Comparison of ENCODE assay signal across 14 cellular contexts in the genomic region with DNA sequence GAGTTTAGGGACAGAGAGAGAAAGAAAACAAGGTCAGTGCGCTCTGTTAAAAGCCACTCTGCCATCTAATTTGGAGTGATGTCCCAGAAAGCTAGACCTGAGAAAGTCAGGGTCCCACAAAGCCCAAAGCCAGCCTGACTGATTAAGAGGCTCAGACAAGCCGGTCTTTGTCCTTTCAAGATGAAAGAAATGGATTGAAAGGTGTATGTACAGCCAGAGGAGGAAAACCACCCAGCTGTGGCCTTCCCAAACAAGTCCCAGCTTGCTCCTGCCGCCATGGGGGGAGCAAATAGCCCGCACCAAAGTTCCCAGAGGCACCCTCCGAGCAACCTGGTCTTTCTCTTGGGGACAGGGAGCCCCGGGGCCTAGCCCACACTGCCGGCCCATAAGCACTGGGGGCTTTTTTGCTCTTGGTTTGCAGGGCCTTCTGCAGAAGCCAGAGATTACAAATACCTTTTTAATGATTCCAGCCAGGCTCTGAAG. TPM values are rescaled to one million over a fixed set of nuclear protein-coding genes. Genes with fewer than 3 reads are reported as not detected.
DNase-seq lines count a peak whose midpoint lies in the region; ATAC-seq and TF ChIP-seq lines count a peak whose summit lies in the region.
"Had no signal": no experiment of that assay in that cellular context is flagged by ENCODE, and none has a peak within 500 bp of the region (broad histone marks: within the 10 kb centered on the region; RNA-seq: fewer than 3 reads in every experiment).

No MANE protein-coding gene starts in this region.

- peak in 1 of 3 donors; percentile 14 for DNase-seq in right cardiac atrium
- no peak for DNase-seq in Right ventricle myocardium superior
- DNase-seq in WTC11 (ENCODE audit: low spot score) = no peak
- peak; percentile 13 for DNase-seq in kidney glomerular epithelial cell (lab: John Stamatoyannopoulos, UW)
- DNase-seq in type B pancreatic cell (ENCODE audit: extremely low spot score, unreplicated experiment) = no peak
- no peak for DNase-seq in activated effector memory CD4-positive, alpha-beta T cell treated with Interleukin-2 at 50 U/mL for 16 hours
- DNase-seq in foreskin fibroblast = no peak
- DNase-seq in activated T-helper 1 cell treated with anti-CD3 and anti-CD28 coated beads, Interleukin-12 subunit alpha, Interleukin-12 subunit beta, Interleukin-2, Interleukin-4 antibody, amounts not matched to agents 30 ng/mL and 10 ng/mL and 1 ng/mL, durations not matched to agents 14 hours and 24 hours and 36 hours (ENCODE audit: low spot score) = no peak
- DNase-seq: activated T-cell treated with anti-CD3 and anti-CD28 coated beads, Interleukin-2, amount 50 U/mL, for 72 hours; NCI-H2029; SIG-M5; stimulated activated CD4-positive, alpha-beta T cell treated with anti-CD3 and anti-CD28 coated beads, Interleukin-4, amount 100 ng/mL, for 1 hour; tibial artery had no signal

- peak overlapping the region; percentile 71 for H3K27ac ChIP-seq in right cardiac atrium (ENCODE audit: low read length)
- H3K27ac ChIP-seq: tibial artery had no signal

- POLR2A ChIA-PET in WTC11 (lab: Charles Lee) = no interaction called here

- WGBS in right cardiac atrium = 52% methylated on average over 7 of the region's 7 CpGs

- H3K27ac Mint-ChIP-seq in WTC11 (peak overlapping the region; percentile 87), type B pancreatic cell (peak overlapping the region; percentile 83)
- H3K27ac Mint-ChIP-seq in activated T-helper 1 cell treated with anti-CD3 and anti-CD28 coated beads, Interleukin-12 subunit alpha, Interleukin-12 subunit beta, Interleukin-2, Interleukin-4 antibody, amounts not matched to agents 30 ng/mL and 10 ng/mL and 1 ng/mL, durations not matched to agents 14 hours and 24 hours and 36 hours = no peak overlapping the region
- H3K27ac Mint-ChIP-seq: activated T-cell treated with anti-CD3 and anti-CD28 coated beads, Interleukin-2, amount 50 U/mL, for 72 hours had no signal

- H3K27me3 Mint-ChIP-seq in WTC11 (ENCODE audit: low read depth) (peaks cover 85% of the 10 kb centered on the region), type B pancreatic cell (peaks cover 13% of the 10 kb centered on the region)
- H3K27me3 Mint-ChIP-seq in activated T-helper 1 cell treated with anti-CD3 and anti-CD28 coated beads, Interleukin-12 subunit alpha, Interleukin-12 subunit beta, Interleukin-2, Interleukin-4 antibody, amounts not matched to agents 30 ng/mL and 10 ng/mL and 1 ng/mL, durations not matched to agents 14 hours and 24 hours and 36 hours (ENCODE audit: insufficient read depth) = peaks cover 76% of the 10 kb centered on the region

- H3K36me3 Mint-ChIP-seq in WTC11 (no peaks in the 10 kb centered on the region), type B pancreatic cell (no peaks in the 10 kb centered on the region)
- no peaks in the 10 kb centered on the region for H3K36me3 Mint-ChIP-seq in activated T-helper 1 cell treated with anti-CD3 and anti-CD28 coated beads, Interleukin-12 subunit alpha, Interleukin-12 subunit beta, Interleukin-2, Interleukin-4 antibody, amounts not matched to agents 30 ng/mL and 10 ng/mL and 1 ng/mL, durations not matched to agents 14 hours and 24 hours and 36 hours (ENCODE audit: low read depth)

- no peaks in the 10 kb centered on the region for H3K27me3 ChIP-seq in right cardiac atrium (ENCODE audit: control insufficient read depth, insufficient read depth)

- H3K9me3 ChIP-seq in right cardiac atrium (ENCODE audit: control insufficient read depth, low read length) = no peaks in the 10 kb centered on the region
- H3K9me3 ChIP-seq: tibial artery had no signal

- H3K9me3 Mint-ChIP-seq in WTC11 (no peaks in the 10 kb centered on the region), type B pancreatic cell (no peaks in the 10 kb centered on the region)
- H3K9me3 Mint-ChIP-seq in activated T-helper 1 cell treated with anti-CD3 and anti-CD28 coated beads, Interleukin-12 subunit alpha, Interleukin-12 subunit beta, Interleukin-2, Interleukin-4 antibody, amounts not matched to agents 30 ng/mL and 10 ng/mL and 1 ng/mL, durations not matched to agents 14 hours and 24 hours and 36 hours = no peaks in the 10 kb centered on the region
- H3K9me3 Mint-ChIP-seq: activated T-cell treated with anti-CD3 and anti-CD28 coated beads, Interleukin-2, amount 50 U/mL, for 72 hours had no signal

- H3K4me1 ChIP-seq in right cardiac atrium (ENCODE audit: control insufficient read depth, insufficient read depth, low read length) = no peaks in the 10 kb centered on the region

- peaks cover 73% of the 10 kb centered on the region for H3K4me1 Mint-ChIP-seq in WTC11
- peaks cover 61% of the 10 kb centered on the region for H3K4me1 Mint-ChIP-seq in type B pancreatic cell (ENCODE audit: unreplicated experiment)
- H3K4me1 Mint-ChIP-seq in activated T-helper 1 cell treated with anti-CD3 and anti-CD28 coated beads, Interleukin-12 subunit alpha, Interleukin-12 subunit beta, Interleukin-2, Interleukin-4 antibody, amounts not matched to agents 30 ng/mL and 10 ng/mL and 1 ng/mL, durations not matched to agents 14 hours and 24 hours and 36 hours (ENCODE audit: low read depth) = peaks cover 5% of the 10 kb centered on the region

- CTCF ChIA-PET in WTC11 (lab: Charles Lee) = interaction anchor here (0.6 to 2.9 kb wide), 11 partner anchors 15 to 971 kb away, joined by 3 to 12 read pairs (median 5); partner anchors contain the start of gene SPO11

- intact Hi-C loops in right cardiac atrium (cut with DNase I) (loop anchor here in 2 of 4 donors (10.0 kb wide), 1 partner anchor 98 kb away; no protein-coding TSS in a partner anchor), Right ventricle myocardium superior (cut with DNase I) (loop anchor here (10.0 kb wide), 1 partner anchor 98 kb away; no protein-coding TSS in a partner anchor)
- intact Hi-C loops in activated T-helper 1 cell treated with anti-CD3 and anti-CD28 coated beads, Interleukin-12 subunit alpha, Interleukin-12 subunit beta, Interleukin-2, Interleukin-4 antibody, amounts not matched to agents 30 ng/mL and 10 ng/mL and 1 ng/mL, durations not matched to agents 14 hours and 24 hours and 36 hours (cut with micrococcal nuclease) = no loop called here

- ATAC-seq in right cardiac atrium (no peak), Right ventricle myocardium superior (ENCODE audit: poor library complexity) (no peak), WTC11 (no peak)
- ATAC-seq: activated T-cell treated with anti-CD3 and anti-CD28 coated beads, Interleukin-2, amount 50 U/mL, for 72 hours; left lobe of liver had no signal

- H3K4me3 Mint-ChIP-seq in WTC11 (peak overlapping the region; percentile 85), type B pancreatic cell (peak overlapping the region; percentile 89)
- no peak overlapping the region for H3K4me3 Mint-ChIP-seq in activated T-helper 1 cell treated with anti-CD3 and anti-CD28 coated beads, Interleukin-12 subunit alpha, Interleukin-12 subunit beta, Interleukin-2, Interleukin-4 antibody, amounts not matched to agents 30 ng/mL and 10 ng/mL and 1 ng/mL, durations not matched to agents 14 hours and 24 hours and 36 hours
- H3K4me3 Mint-ChIP-seq: activated T-cell treated with anti-CD3 and anti-CD28 coated beads, Interleukin-2, amount 50 U/mL, for 72 hours had no signal

- TF ChIP-seq CTCF in WTC11 (IDR thresholded peaks at IDR 0.05) (no peak), type B pancreatic cell (conservative IDR thresholded peaks at IDR 0.05) (no peak), foreskin fibroblast (IDR thresholded peaks at IDR 0.05; ENCODE audit: low read depth, low read length) (no peak)

- H3K4me3 ChIP-seq in right cardiac atrium (ENCODE audit: low read length) (no peak overlapping the region), foreskin fibroblast (ENCODE audit: low read depth in 1 of 2, low read length in 2 of 2) (no peak overlapping the region)
- H3K4me3 ChIP-seq: tibial artery had no signal

TF ChIP-seq in WTC11, 78 proteins besides CTCF, POLR2A, EP300 and RAD21 (continues in another document):
- TF ChIP-seq AR (CRISPR knock-in tag; IDR thresholded peaks at IDR 0.05) (no peak), SOX15 (CRISPR knock-in tag; IDR thresholded peaks at IDR 0.05) (no peak)
- TF ChIP-seq, protein P1, sequence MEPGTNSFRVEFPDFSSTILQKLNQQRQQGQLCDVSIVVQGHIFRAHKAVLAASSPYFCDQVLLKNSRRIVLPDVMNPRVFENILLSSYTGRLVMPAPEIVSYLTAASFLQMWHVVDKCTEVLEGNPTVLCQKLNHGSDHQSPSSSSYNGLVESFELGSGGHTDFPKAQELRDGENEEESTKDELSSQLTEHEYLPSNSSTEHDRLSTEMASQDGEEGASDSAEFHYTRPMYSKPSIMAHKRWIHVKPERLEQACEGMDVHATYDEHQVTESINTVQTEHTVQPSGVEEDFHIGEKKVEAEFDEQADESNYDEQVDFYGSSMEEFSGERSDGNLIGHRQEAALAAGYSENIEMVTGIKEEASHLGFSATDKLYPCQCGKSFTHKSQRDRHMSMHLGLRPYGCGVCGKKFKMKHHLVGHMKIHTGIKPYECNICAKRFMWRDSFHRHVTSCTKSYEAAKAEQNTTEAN (CRISPR knock-in tag; IDR thresholded peaks at IDR 0.05) = no peak

RNA-seq across cellular contexts. Expression of gene BMP7, which starts 3.3 kb away (rescaled TPM):
- total RNA-seq in right cardiac atrium = 10 to 100 TPM; 29.1 to 39.4 (median 32.3) TPM
- 22.4 TPM for polyA plus RNA-seq in right cardiac atrium
- 23.2 TPM for total RNA-seq in Right ventricle myocardium superior
- 39.1 to 40.7 TPM (median 40.0 TPM) in 3 replicates for total RNA-seq in WTC11 (2021)
- total RNA-seq in type B pancreatic cell (ENCODE audit: low replicate concordance) = 115 and 287 TPM in 2 replicates
- total RNA-seq in activated T-helper 1 cell treated with anti-CD3 and anti-CD28 coated beads, Interleukin-12 subunit alpha, Interleukin-12 subunit beta, Interleukin-2, Interleukin-4 antibody, amounts not matched to agents 30 ng/mL and 10 ng/mL and 1 ng/mL, durations not matched to agents 14 hours and 24 hours and 36 hours = 0.12 and 0.21 TPM in 2 replicates

Comparison
In these comparisons a context has a peak if more than half of its experiments do, and no peak if none do; other contexts are left out.
1. RNA of gene BMP7, which starts 3.3 kb away (total RNA-seq): 115 to 287 TPM in type B pancreatic cell, 39.1 to 40.7 TPM in WTC11, 29.1 to 39.4 TPM in right cardiac atrium and 23.2 TPM in Right ventricle myocardium superior (single experiment); 0.12 to 0.21 TPM in activated T-helper 1 cell treated with anti-CD3 and anti-CD28 coated beads, Interleukin-12 subunit alpha, Interleukin-12 subunit beta, Interleukin-2, Interleukin-4 antibody, amounts not matched to agents 30 ng/mL and 10 ng/mL and 1 ng/mL, durations not matched to agents 14 hours and 24 hours and 36 hours; every median in the first group is over 10 times any median in the second.